18 cellular contexts compared by ENCODE assay signal in the genomic region with DNA sequence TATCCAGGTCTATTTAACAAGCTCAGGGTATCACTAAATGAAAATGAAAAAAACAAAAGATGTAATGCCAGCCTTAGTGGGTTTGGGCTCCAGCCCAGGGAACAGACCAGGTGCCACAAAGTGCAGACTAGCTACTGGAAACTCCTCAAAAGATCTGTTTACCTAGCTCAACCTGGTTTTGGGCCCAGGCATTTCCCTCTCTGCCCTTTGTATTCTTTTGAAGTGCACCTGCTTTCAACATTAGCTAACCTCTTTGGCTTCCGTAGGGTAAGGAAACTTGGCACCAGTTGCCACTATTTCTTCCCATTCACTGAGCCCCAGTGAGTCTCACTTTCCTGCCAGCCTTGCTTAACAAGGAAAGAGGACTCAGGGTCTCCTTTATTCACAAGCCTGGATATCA.
DNase-seq lines count a peak whose midpoint lies in the region; ATAC-seq, FAIRE-seq and TF ChIP-seq lines count a peak whose summit lies in the region.
"Had no signal": no experiment of that assay in that cellular context is flagged by ENCODE, and none has a peak within 500 bp of the region (broad histone marks: within the 10 kb centered on the region; RNA-seq: fewer than 3 reads in every experiment).

No MANE protein-coding gene starts in this region.

- ATAC-seq in psoas muscle (peak; percentile 50 to 72 (median 58)), aorta (ENCODE audit: low FRiP score) (no peak), GM21737 (IDR thresholded peaks at IDR 0.05; ENCODE audit: unreplicated experiment) (no peak)
- no peak for ATAC-seq in natural killer cell treated with Interleukin-12 subunit alpha and Interleukin-12 subunit beta and Interleukin-15 and Interleukin-18, amount 100 ng/mL, for 72 hours
- ATAC-seq: activated T-cell treated with anti-CD3 and anti-CD28 coated beads, Interleukin-2, amount 50 U/mL, for 4 hours; natural killer cell; sciatic nerve had no signal

- H3K4me3 ChIP-seq in endothelial cell of umbilical vein (replicated peaks in 1 of 3; ENCODE audit: insufficient read depth in 1 of 3, low read depth in 1 of 3, low read length in 3 of 3) (no peak overlapping the region), psoas muscle (no peak overlapping the region), aorta (ENCODE audit: low read length in 2 of 2) (no peak overlapping the region)
- H3K4me3 ChIP-seq: HAP-1 had no signal

- intact Hi-C loops in endothelial cell of umbilical vein (cut with micrococcal nuclease): no loop called here
- intact Hi-C loops in psoas muscle (cut with DNase I): no loop called here
- intact Hi-C loops in aorta (cut with DNase I): no loop called here

- H3K9ac ChIP-seq in endothelial cell of umbilical vein (replicated peaks; ENCODE audit: extremely low read depth, insufficient read depth, low read length): no peak overlapping the region

- H3K79me2 ChIP-seq in endothelial cell of umbilical vein (ENCODE audit: control insufficient read depth, insufficient read depth, low read length): no peaks in the 10 kb centered on the region

- H3K4me3 Mint-ChIP-seq in natural killer cell treated with Interleukin-12 subunit alpha and Interleukin-12 subunit beta and Interleukin-15 and Interleukin-18, amount 100 ng/mL, for 72 hours: no peak overlapping the region
- H3K4me3 Mint-ChIP-seq: activated T-cell treated with anti-CD3 and anti-CD28 coated beads, Interleukin-2, amount 50 U/mL, for 4 hours; natural killer cell had no signal

- no peaks in the 10 kb centered on the region for H3K36me3 Mint-ChIP-seq in natural killer cell treated with Interleukin-12 subunit alpha and Interleukin-12 subunit beta and Interleukin-15 and Interleukin-18, amount 100 ng/mL, for 72 hours
- H3K36me3 Mint-ChIP-seq: natural killer cell had no signal

- H3K27me3 Mint-ChIP-seq in natural killer cell treated with Interleukin-12 subunit alpha and Interleukin-12 subunit beta and Interleukin-15 and Interleukin-18, amount 100 ng/mL, for 72 hours: no peaks in the 10 kb centered on the region

- no TSS peak for BruUV-seq in endothelial cell of umbilical vein (replicated peaks; lab: Mats Ljungman, UMichigan)

- no peaks in the 10 kb centered on the region for H4K20me1 ChIP-seq in endothelial cell of umbilical vein (replicated peaks; ENCODE audit: control insufficient read depth, extremely low read depth, insufficient read depth, low read length)

- H3K9me3 ChIP-seq in endothelial cell of umbilical vein (replicated peaks; ENCODE audit: control insufficient read depth, insufficient read depth, low read length): no peaks in the 10 kb centered on the region
- H3K9me3 ChIP-seq in psoas muscle: no peaks in the 10 kb centered on the region
- H3K9me3 ChIP-seq in aorta (ENCODE audit: control insufficient read depth, low read length): no peaks in the 10 kb centered on the region
- H3K9me3 ChIP-seq: HAP-1 had no signal

- no peak overlapping the region for H3K4me2 ChIP-seq in endothelial cell of umbilical vein (ENCODE audit: insufficient read depth, low read length)

- TF ChIP-seq CTCF in endothelial cell of umbilical vein (IDR thresholded peaks at IDR 0.05; ENCODE audit: extremely low read depth in 1 of 2, insufficient read depth in 1 of 2, low read depth in 1 of 2, low read length in 2 of 2): no peak
- no peak for TF ChIP-seq CTCF in psoas muscle (IDR thresholded peaks at IDR 0.05)

- no peaks in the 10 kb centered on the region for H3K9me1 ChIP-seq in endothelial cell of umbilical vein (replicated peaks; ENCODE audit: control insufficient read depth, extremely low read depth, insufficient read depth, low read length)

- H2AFZ ChIP-seq in endothelial cell of umbilical vein (ENCODE audit: low read depth, low read length): no peak overlapping the region

- no peaks in the 10 kb centered on the region for H3K4me1 ChIP-seq in endothelial cell of umbilical vein (ENCODE audit: control insufficient read depth, extremely low read depth, insufficient read depth, low read length)
- H3K4me1 ChIP-seq in psoas muscle: peaks cover 29% of the 10 kb centered on the region
- H3K4me1 ChIP-seq in aorta (ENCODE audit: control insufficient read depth in 1 of 2, insufficient read depth in 2 of 2, low read length in 2 of 2): no peaks in the 10 kb centered on the region

- no peaks in the 10 kb centered on the region for H3K4me1 Mint-ChIP-seq in natural killer cell treated with Interleukin-12 subunit alpha and Interleukin-12 subunit beta and Interleukin-15 and Interleukin-18, amount 100 ng/mL, for 72 hours (ENCODE audit: low read depth in 2 of 2)
- H3K4me1 Mint-ChIP-seq: natural killer cell had no signal

- CTCF ChIA-PET in endothelial cell of umbilical vein (lab: Charles Lee): interaction anchor here (0.7 to 1.2 kb wide), 4 partner anchors 11 to 171 kb away, joined by 3 to 5 read pairs (median 4); no protein-coding TSS in a partner anchor

- no peak overlapping the region for H3K27ac Mint-ChIP-seq in natural killer cell treated with Interleukin-12 subunit alpha and Interleukin-12 subunit beta and Interleukin-15 and Interleukin-18, amount 100 ng/mL, for 72 hours
- H3K27ac Mint-ChIP-seq: natural killer cell had no signal

- POLR2A ChIA-PET in endothelial cell of umbilical vein (lab: Charles Lee): no interaction called here

- TF ChIP-seq POLR2A in endothelial cell of umbilical vein (IDR thresholded peaks at IDR 0.05; ENCODE audit: low read depth, low read length): no peak

- whole genome bisulfite sequencing in psoas muscle, 3 donors: 8 to 17% (median 13%) methylated on average over 1 of the region's 1 CpG
- 11 to 13% methylated on average over 1 of the region's 1 CpG for WGBS in aorta, 2 donors

- peak; percentile 92 for DNase-seq in NCI-H1092 (lab: John Stamatoyannopoulos, UW)
- DNase-seq in NCI-H2196 (lab: John Stamatoyannopoulos, UW; ENCODE audit: unreplicated experiment): peak; percentile 94
- peak; percentile 58 for DNase-seq in endothelial cell of umbilical vein (ENCODE audit: low read depth, low spot score)
- DNase-seq in psoas muscle: no peak
- DNase-seq in cortex of kidney (lab: John Stamatoyannopoulos, UW): no peak
- DNase-seq in natural killer cell treated with Interleukin-12 subunit alpha and Interleukin-12 subunit beta and Interleukin-15 and Interleukin-18, amount 100 ng/mL, for 72 hours (ENCODE audit: low spot score): no peak
- DNase-seq in aorta: no peak
- DNase-seq: activated T-cell treated with anti-CD3 and anti-CD28 coated beads, Interleukin-2, amount 50 U/mL, for 4 hours; amygdala; effector memory CD4-positive, alpha-beta T cell; foreskin melanocyte; natural killer cell; NCI-H1048; OCI-M1 had no signal

- dilution Hi-C loops in endothelial cell of umbilical vein (cut with MboI; ENCODE audit: extremely low pct_ligation_motif_present, low sequenced_read_pairs): no loop called here

- peak; percentile 15 for FAIRE-seq in endothelial cell of umbilical vein (lab: Jason Lieb, UNC)
- FAIRE-seq: islet of Langerhans had no signal

- H3K36me3 ChIP-seq in endothelial cell of umbilical vein (ENCODE audit: control insufficient read depth in 2 of 2, extremely low read depth in 1 of 2, insufficient read depth in 2 of 2, low read length in 2 of 2) (no peaks in the 10 kb centered on the region), psoas muscle (ENCODE audit: insufficient read depth in 1 of 2, low read depth in 1 of 2) (peaks cover 0 to 11% of the 10 kb centered on the region in 2 donors), aorta (ENCODE audit: control insufficient read depth in 1 of 2, insufficient read depth in 2 of 2, low read length in 1 of 2) (peaks cover 5 to 6% of the 10 kb centered on the region in 2 donors)
- H3K36me3 ChIP-seq: HAP-1 had no signal

- H3K27ac ChIP-seq in endothelial cell of umbilical vein (ENCODE audit: insufficient read depth, low read depth, low read length) (no peak overlapping the region), psoas muscle (peak overlapping the region; percentile 63), aorta (ENCODE audit: low read depth in 1 of 2, low read length in 2 of 2) (no peak overlapping the region)

- H3K9me3 Mint-ChIP-seq in natural killer cell treated with Interleukin-12 subunit alpha and Interleukin-12 subunit beta and Interleukin-15 and Interleukin-18, amount 100 ng/mL, for 72 hours: no peaks in the 10 kb centered on the region
- H3K9me3 Mint-ChIP-seq: activated T-cell treated with anti-CD3 and anti-CD28 coated beads, Interleukin-2, amount 50 U/mL, for 4 hours; natural killer cell had no signal

- H3K27me3 ChIP-seq in endothelial cell of umbilical vein (ENCODE audit: control insufficient read depth in 2 of 2, insufficient read depth in 2 of 2, low read length in 2 of 2) (no peaks in the 10 kb centered on the region), psoas muscle (ENCODE audit: insufficient read depth in 3 of 3, low read length in 2 of 3) (no peaks in the 10 kb centered on the region), aorta (ENCODE audit: control insufficient read depth in 1 of 2, insufficient read depth in 2 of 2, low read length in 1 of 2) (no peaks in the 10 kb centered on the region)

TF ChIP-seq in endothelial cell of umbilical vein, 7 proteins besides CTCF, POLR2A, EP300 and RAD21:
- no peak for TF ChIP-seq FOS (IDR thresholded peaks at IDR 0.05; ENCODE audit: borderline replicate concordance, insufficient read depth, low read length)
- no peak for TF ChIP-seq MYC (IDR thresholded peaks at IDR 0.05; ENCODE audit: low read depth, low read length)
- no peak for TF ChIP-seq GATA2 (IDR thresholded peaks at IDR 0.05; ENCODE audit: insufficient read depth, insufficient read length, low read depth, low read length)
- TF ChIP-seq EZH2 (IDR thresholded peaks at IDR 0.05; ENCODE audit: borderline replicate concordance, low read depth, low read length, severe bottlenecking): no peak
- TF ChIP-seq MAX (IDR thresholded peaks at IDR 0.05; ENCODE audit: insufficient read depth, insufficient read length): no peak
- TF ChIP-seq POLR2AphosphoS5 (IDR thresholded peaks at IDR 0.05; ENCODE audit: insufficient read depth, low read depth, low read length): no peak
- TF ChIP-seq JUN (IDR thresholded peaks at IDR 0.05; ENCODE audit: borderline replicate concordance, insufficient read depth, insufficient read length, low read depth): no peak

Comparison
In these comparisons a context has a peak if more than half of its experiments do, and no peak if none do; other contexts are left out.
1. DNase-seq: peak in NCI-H1092 (single experiment), NCI-H2196 (single experiment) and endothelial cell of umbilical vein (single experiment); none in psoas muscle (0 of 2), cortex of kidney (single experiment), natural killer cell treated with Interleukin-12 subunit alpha and Interleukin-12 subunit beta and Interleukin-15 and Interleukin-18, amount 100 ng/mL, for 72 hours (single experiment) and aorta (0 of 2).
2. ATAC-seq: peak in psoas muscle (4 of 4); none in natural killer cell treated with Interleukin-12 subunit alpha and Interleukin-12 subunit beta and Interleukin-15 and Interleukin-18, amount 100 ng/mL, for 72 hours (0 of 2), aorta (single experiment) and GM21737 (single experiment).